14 cellular contexts compared by ENCODE assay signal in the genomic region with DNA sequence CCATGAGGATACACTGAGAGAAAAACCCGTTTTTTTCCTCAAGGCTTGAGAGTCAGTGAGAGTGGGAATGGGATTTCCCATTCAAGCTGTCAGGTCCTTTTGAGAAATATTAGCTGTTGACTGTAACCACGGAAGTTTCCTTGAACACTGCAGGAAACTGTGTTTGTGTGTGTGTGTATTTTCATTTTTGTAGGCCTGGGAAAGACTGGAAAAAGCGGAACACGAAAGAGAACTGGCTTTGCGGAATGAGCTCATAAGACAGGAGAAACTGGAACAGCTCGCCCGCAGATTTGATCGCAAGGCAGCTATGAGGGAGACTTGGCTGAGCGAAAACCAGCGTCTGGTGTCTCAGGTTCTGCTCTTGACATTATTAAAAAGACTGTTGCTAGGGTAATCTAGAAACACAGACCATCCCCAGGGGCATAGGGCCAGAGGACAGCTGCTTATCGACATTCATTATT.
DNase-seq lines count a peak whose midpoint lies in the region; ATAC-seq and TF ChIP-seq lines count a peak whose summit lies in the region.
"Had no signal": no experiment of that assay in that cellular context is flagged by ENCODE, and none has a peak within 500 bp of the region (broad histone marks: within the 10 kb centered on the region; RNA-seq: fewer than 3 reads in every experiment).

No MANE protein-coding gene starts in this region.

- 49 to 50% methylated on average over 11 of the region's 11 CpGs for WGBS in upper lobe of left lung, 2 donors

- peak; percentile 14 to 81 (median 47) for TF ChIP-seq EP300 in upper lobe of left lung (IDR thresholded peaks at IDR 0.05)

- H3K4me3 Mint-ChIP-seq in activated T-cell treated with anti-CD3 and anti-CD28 coated beads, Interleukin-2, amount 50 U/mL, for 24 hours = no peak overlapping the region
- no peak overlapping the region for H3K4me3 Mint-ChIP-seq in activated T-cell treated with anti-CD3 and anti-CD28 coated beads, Interleukin-2, amount 50 U/mL, for 4 hours
- H3K4me3 Mint-ChIP-seq in mesothelial cell of epicardium = no peak overlapping the region
- H3K4me3 Mint-ChIP-seq: activated CD4-positive, alpha-beta memory T cell treated with anti-CD3 and anti-CD28 coated beads, Interleukin-2, amount 10 ng/mL, durations not matched to agents 7 days and 5 days; immature natural killer cell had no signal

- no peaks in the 10 kb centered on the region for H3K27me3 ChIP-seq in upper lobe of left lung
- H3K27me3 ChIP-seq: tibial artery had no signal

- H3K4me3 ChIP-seq in fibroblast of mammary gland (ENCODE audit: control insufficient read depth, low read depth, low read length) (no peak overlapping the region), upper lobe of left lung (no peak overlapping the region)
- H3K4me3 ChIP-seq: coronary artery, tibial artery had no signal

- peak overlapping the region; percentile 55 to 87 (median 80) for H3K27ac ChIP-seq in upper lobe of left lung

- no peaks in the 10 kb centered on the region for H3K9me3 Mint-ChIP-seq in activated T-cell treated with anti-CD3 and anti-CD28 coated beads, Interleukin-2, amount 50 U/mL, for 24 hours
- H3K9me3 Mint-ChIP-seq in activated T-cell treated with anti-CD3 and anti-CD28 coated beads, Interleukin-2, amount 50 U/mL, for 4 hours = no peaks in the 10 kb centered on the region
- H3K9me3 Mint-ChIP-seq in mesothelial cell of epicardium = no peaks in the 10 kb centered on the region
- H3K9me3 Mint-ChIP-seq: activated CD4-positive, alpha-beta memory T cell treated with anti-CD3 and anti-CD28 coated beads, Interleukin-2, amount 10 ng/mL, durations not matched to agents 7 days and 5 days; immature natural killer cell had no signal

- H3K27me3 Mint-ChIP-seq in activated T-cell treated with anti-CD3 and anti-CD28 coated beads, Interleukin-2, amount 50 U/mL, for 24 hours = no peaks in the 10 kb centered on the region
- H3K27me3 Mint-ChIP-seq in activated T-cell treated with anti-CD3 and anti-CD28 coated beads, Interleukin-2, amount 50 U/mL, for 4 hours (ENCODE audit: low read depth) = no peaks in the 10 kb centered on the region
- no peaks in the 10 kb centered on the region for H3K27me3 Mint-ChIP-seq in mesothelial cell of epicardium (ENCODE audit: low read depth)
- H3K27me3 Mint-ChIP-seq: activated CD4-positive, alpha-beta memory T cell treated with anti-CD3 and anti-CD28 coated beads, Interleukin-2, amount 10 ng/mL, durations not matched to agents 7 days and 5 days had no signal

- peak overlapping the region; percentile 1 for H3K27ac Mint-ChIP-seq in activated T-cell treated with anti-CD3 and anti-CD28 coated beads, Interleukin-2, amount 50 U/mL, for 24 hours
- peak overlapping the region; percentile 83 for H3K27ac Mint-ChIP-seq in mesothelial cell of epicardium
- H3K27ac Mint-ChIP-seq: activated CD4-positive, alpha-beta memory T cell treated with anti-CD3 and anti-CD28 coated beads, Interleukin-2, amount 10 ng/mL, durations not matched to agents 7 days and 5 days had no signal

- TF ChIP-seq CTCF in fibroblast of mammary gland (conservative IDR thresholded peaks at IDR 0.05; ENCODE audit: control insufficient read depth, insufficient read depth, low read depth, low read length) (no peak), mesothelial cell of epicardium (IDR thresholded peaks at IDR 0.05; ENCODE audit: unreplicated experiment) (no peak), upper lobe of left lung (IDR thresholded peaks at IDR 0.05) (no peak)

- no peak for TF ChIP-seq POLR2A in upper lobe of left lung (IDR thresholded peaks at IDR 0.05)

- peaks cover 93% of the 10 kb centered on the region for H3K36me3 Mint-ChIP-seq in activated T-cell treated with anti-CD3 and anti-CD28 coated beads, Interleukin-2, amount 50 U/mL, for 24 hours (ENCODE audit: low read depth)
- H3K36me3 Mint-ChIP-seq in activated T-cell treated with anti-CD3 and anti-CD28 coated beads, Interleukin-2, amount 50 U/mL, for 4 hours (ENCODE audit: insufficient read depth) = peaks cover 69% of the 10 kb centered on the region
- H3K36me3 Mint-ChIP-seq in mesothelial cell of epicardium = peaks cover 71% of the 10 kb centered on the region

- H3K36me3 ChIP-seq in upper lobe of left lung = peaks cover 30 to 97% (median 82%) of the 10 kb centered on the region in 4 donors

- no peak for DNase-seq in activated T-cell treated with anti-CD3 and anti-CD28 coated beads, Interleukin-2, amount 50 U/mL, for 24 hours
- DNase-seq in activated T-cell treated with anti-CD3 and anti-CD28 coated beads, Interleukin-2, amount 50 U/mL, for 4 hours = no peak
- peak; percentile 32 for DNase-seq in fibroblast of mammary gland (ENCODE audit: low read depth)
- no peak for DNase-seq in mesothelial cell of epicardium (ENCODE audit: low spot score in 2 of 2, unreplicated experiment in 2 of 2)
- no peak for DNase-seq in upper lobe of left lung
- no peak for DNase-seq in NCI-H1105 (lab: John Stamatoyannopoulos, UW)
- no peak for DNase-seq in pons (ENCODE audit: low spot score)
- DNase-seq: activated CD4-positive, alpha-beta memory T cell treated with anti-CD3 and anti-CD28 coated beads, Interleukin-2, amount 10 ng/mL, durations not matched to agents 7 days and 5 days; activated naive CD4-positive, alpha-beta T cell treated with Interleukin-2 at 50 U/mL for 16 hours; immature natural killer cell; NCI-H510A; tibial artery had no signal

- no peaks in the 10 kb centered on the region for H3K9me3 ChIP-seq in upper lobe of left lung
- H3K9me3 ChIP-seq: tibial artery had no signal

- H3K4me1 Mint-ChIP-seq in activated T-cell treated with anti-CD3 and anti-CD28 coated beads, Interleukin-2, amount 50 U/mL, for 24 hours (ENCODE audit: low read depth) = peaks cover 5% of the 10 kb centered on the region
- peaks cover 8% of the 10 kb centered on the region for H3K4me1 Mint-ChIP-seq in activated T-cell treated with anti-CD3 and anti-CD28 coated beads, Interleukin-2, amount 50 U/mL, for 4 hours (ENCODE audit: low read depth)
- H3K4me1 Mint-ChIP-seq in mesothelial cell of epicardium = peaks cover 20% of the 10 kb centered on the region
- H3K4me1 Mint-ChIP-seq: activated CD4-positive, alpha-beta memory T cell treated with anti-CD3 and anti-CD28 coated beads, Interleukin-2, amount 10 ng/mL, durations not matched to agents 7 days and 5 days had no signal

- no peak for ATAC-seq in activated T-cell treated with anti-CD3 and anti-CD28 coated beads, Interleukin-2, amount 50 U/mL, for 4 hours
- no peak for ATAC-seq in upper lobe of left lung (ENCODE audit: low FRiP score in 2 of 2)
- no peak for ATAC-seq in HG03565 (IDR thresholded peaks at IDR 0.05; ENCODE audit: unreplicated experiment)

- peaks cover 16 to 37% (median 27%) of the 10 kb centered on the region in 4 donors for H3K4me1 ChIP-seq in upper lobe of left lung
